14 cellular contexts compared by ENCODE assay signal in genomic region chr1:16978139-16978538, GRCh38. TPM values are rescaled to one million over a fixed set of nuclear protein-coding genes. Genes with fewer than 3 reads are reported as not detected.
DNase-seq lines count a peak whose midpoint lies in the region; ATAC-seq and TF ChIP-seq lines count a peak whose summit lies in the region.
"Had no signal": no experiment of that assay in that cellular context is flagged by ENCODE, and none has a peak within 500 bp of the region (broad histone marks: within the 10 kb centered on the region; RNA-seq: fewer than 3 reads in every experiment).

No MANE protein-coding gene starts in this region.

- H3K27me3 Mint-ChIP-seq in HFFc6 (ENCODE audit: insufficient read depth), result no peaks in the 10 kb centered on the region; the same call in 1 of the 2 replicates
- H3K27me3 Mint-ChIP-seq in Calu3 (ENCODE audit: unreplicated experiment), result peaks cover 31% of the 10 kb centered on the region

- CTCF ChIA-PET in Calu3 (lab: Charles Lee), result no interaction called here

- H3K18ac ChIP-seq in mesendoderm (ENCODE audit: low read length), result no peak overlapping the region

- H3K4me1 Mint-ChIP-seq in HFFc6 (ENCODE audit: low read depth) (peaks cover 42% of the 10 kb centered on the region), Calu3 (ENCODE audit: low read depth, unreplicated experiment) (peaks cover 11% of the 10 kb centered on the region)

- H3K9me3 Mint-ChIP-seq in HFFc6 (no peaks in the 10 kb centered on the region), Calu3 (ENCODE audit: low read depth, unreplicated experiment) (no peaks in the 10 kb centered on the region)
- H3K9me3 Mint-ChIP-seq: activated T-cell treated with anti-CD3 and anti-CD28 coated beads, Interleukin-2, amount 50 U/mL, for 24 hours had no signal

- DNase-seq in HFFc6 (no peak), brain microvascular endothelial cell (no peak), mesendoderm (no peak), thoracic aorta (ENCODE audit: low spot score) (no peak), Calu3 (no peak)
- no peak for DNase-seq in activated T-cell treated with anti-CD3 and anti-CD28 coated beads, Interleukin-2, amount 50 U/mL, for 48 hours
- no peak for DNase-seq in activated CD4-positive, alpha-beta T cell treated with anti-CD3 and anti-CD28 coated beads, Interleukin-2, amount 50 U/mL, for 48 hours
- DNase-seq: activated CD4-positive, alpha-beta T cell treated with anti-CD3 and anti-CD28 coated beads for 48 hours; activated T-cell treated with anti-CD3 and anti-CD28 coated beads, Interleukin-2, amount 50 U/mL, for 24 hours; esophagus squamous epithelium; NCI-H2107; NCI-H774; T-helper 9 cell had no signal

- H2BK5ac ChIP-seq in mesendoderm (ENCODE audit: low read length), result no peak overlapping the region

- no peak overlapping the region for H3K4ac ChIP-seq in mesendoderm (ENCODE audit: low read depth, low read length)

- H3K4me2 ChIP-seq in mesendoderm (ENCODE audit: low read length), result no peak overlapping the region

- H3K36me3 ChIP-seq in brain microvascular endothelial cell (replicated peaks), result peaks cover 18% of the 10 kb centered on the region
- H3K36me3 ChIP-seq in mesendoderm (ENCODE audit: control insufficient read depth, insufficient read depth, low read length), result no peaks in the 10 kb centered on the region
- H3K36me3 ChIP-seq in thoracic aorta, result no peaks in the 10 kb centered on the region
- H3K36me3 ChIP-seq: esophagus squamous epithelium had no signal

- no peaks in the 10 kb centered on the region for H3K36me3 Mint-ChIP-seq in HFFc6 (ENCODE audit: low read depth)
- no peaks in the 10 kb centered on the region for H3K36me3 Mint-ChIP-seq in Calu3 (ENCODE audit: insufficient read depth, unreplicated experiment)

- in situ Hi-C loops in brain microvascular endothelial cell (cut with HindIII; ENCODE audit: low pct_ligation_motif_present, low sequenced_read_pairs), result no loop called here

- H3K27ac ChIP-seq in brain microvascular endothelial cell (no peak overlapping the region), mesendoderm (ENCODE audit: low read depth, low read length) (no peak overlapping the region), thoracic aorta (peak overlapping the region; percentile 94 to 95)

- no TSS peak for BruUV-seq in Calu3 (replicated peaks; lab: Mats Ljungman, UMichigan)

- H3K4me3 ChIP-seq in brain microvascular endothelial cell (ENCODE audit: low read depth, low read length) (peak overlapping the region; percentile 80), mesendoderm (ENCODE audit: low read length) (no peak overlapping the region), thoracic aorta (peak overlapping the region; percentile 82)

- no peak overlapping the region for H3K23ac ChIP-seq in mesendoderm (ENCODE audit: low read length)

- H3K27ac Mint-ChIP-seq in HFFc6 (peak overlapping the region; percentile 76; the same call in 1 of the 2 replicates), Calu3 (ENCODE audit: unreplicated experiment) (no peak overlapping the region)

- peak overlapping the region; percentile 39 for H3K56ac ChIP-seq in mesendoderm (ENCODE audit: low read length)

- H3K4me1 ChIP-seq in mesendoderm (ENCODE audit: control insufficient read depth, low read depth, low read length) (peaks cover 2% of the 10 kb centered on the region), thoracic aorta (ENCODE audit: control insufficient read depth in 1 of 2, low read depth in 2 of 2) (peaks cover 4 to 51% of the 10 kb centered on the region in 2 donors)

- intact Hi-C loops in Calu3 (cut with micrococcal nuclease; ENCODE audit: unreplicated experiment), result no loop called here

- H2BK120ac ChIP-seq in mesendoderm (ENCODE audit: low read depth, low read length), result no peak overlapping the region

- no CpG with 5 or more reads among the region's 4 CpGs for WGBS in mesendoderm (ENCODE audit: extremely low coverage, insufficient coverage, low lambda C conversion rate)

- no peaks in the 10 kb centered on the region for H3K9me3 ChIP-seq in thoracic aorta
- H3K9me3 ChIP-seq: esophagus squamous epithelium had no signal

- TF ChIP-seq CTCF in HFFc6 (IDR thresholded peaks at IDR 0.05), result no peak
- TF ChIP-seq CTCF in brain microvascular endothelial cell (IDR thresholded peaks at IDR 0.05; ENCODE audit: low read depth, low read length, missing control alignments), result no peak
- TF ChIP-seq CTCF in thoracic aorta (IDR thresholded peaks at IDR 0.05), result no peak
- no peak for TF ChIP-seq CTCF in Calu3 (IDR thresholded peaks at IDR 0.05; ENCODE audit: unreplicated experiment)

- no peak overlapping the region for H4K8ac ChIP-seq in mesendoderm (ENCODE audit: low read depth, low read length)

- ATAC-seq in thoracic aorta (ENCODE audit: insufficient number of reproducible peaks, low FRiP score, low read depth), result no peak
- ATAC-seq in GM19463 (IDR thresholded peaks at IDR 0.05; ENCODE audit: unreplicated experiment), result no peak

- no peak overlapping the region for H4K5ac ChIP-seq in mesendoderm (ENCODE audit: low read length)

- H3K27me3 ChIP-seq in brain microvascular endothelial cell (replicated peaks) (no peaks in the 10 kb centered on the region), mesendoderm (ENCODE audit: insufficient read depth, low read length, poor library complexity) (no peaks in the 10 kb centered on the region), thoracic aorta (replicated peaks; ENCODE audit: insufficient read depth) (no peaks in the 10 kb centered on the region)

- H3K9ac ChIP-seq in mesendoderm (ENCODE audit: low read length), result no peak overlapping the region

- H3K79me1 ChIP-seq in mesendoderm (ENCODE audit: low read length), result peaks cover 10% of the 10 kb centered on the region

- H2AK5ac ChIP-seq in mesendoderm (ENCODE audit: low read length), result no peak overlapping the region

- no peak overlapping the region for H2BK15ac ChIP-seq in mesendoderm (replicated peaks; ENCODE audit: low read depth)

- peaks cover 10% of the 10 kb centered on the region for H3K79me2 ChIP-seq in mesendoderm (ENCODE audit: control insufficient read depth, insufficient read depth, low read length)

- H3K4me3 Mint-ChIP-seq in HFFc6 (no peak overlapping the region), Calu3 (ENCODE audit: low read depth, unreplicated experiment) (no peak overlapping the region)
- H3K4me3 Mint-ChIP-seq: activated T-cell treated with anti-CD3 and anti-CD28 coated beads, Interleukin-2, amount 50 U/mL, for 24 hours had no signal

RNA-seq across cellular contexts. Expression of gene MFAP2, which starts 2.3 kb away (rescaled TPM):
- 10 to 100 TPM; 33.7 to 53.4 (median 47.5) TPM for total RNA-seq in HFFc6 (2021; fragmentation: NEBNext Ultra II Directional; extraction: Animal tissue kit (Norgen Biotek cat#: 25700))
- polyA plus RNA-seq in mesendoderm (2013, experiment 1 of 2), result 137 TPM
- polyA plus RNA-seq in mesendoderm (2013, experiment 2 of 2), result 141 TPM
- 10 to 100 TPM; 24.0 to 62.2 TPM for total RNA-seq in thoracic aorta
- 0.50 and 1.2 TPM in 2 replicates for total RNA-seq in Calu3 (2022)

RNA-seq across cellular contexts. Expression of gene ATP13A2, which starts 33.6 kb away (rescaled TPM):
- total RNA-seq in HFFc6 (2021; fragmentation: NEBNext Ultra II Directional; extraction: Animal tissue kit (Norgen Biotek cat#: 25700)), result 10 to 100 TPM; 26.8 to 33.6 (median 29.4) TPM
- polyA plus RNA-seq in mesendoderm (2013, experiment 1 of 2), result 37.2 TPM
- 39.3 TPM for polyA plus RNA-seq in mesendoderm (2013, experiment 2 of 2)
- total RNA-seq in thoracic aorta (10 to 100 TPM; 45.1 to 59.0 TPM), Calu3 (2022) (33.4 and 37.6 TPM in 2 replicates)

RNA-seq across cellular contexts. Expression of gene CROCC, which starts 56.4 kb away (rescaled TPM):
- total RNA-seq in HFFc6 (2021; fragmentation: NEBNext Ultra II Directional; extraction: Animal tissue kit (Norgen Biotek cat#: 25700)), result 10 to 100 TPM; 10.3 to 14.6 (median 12.5) TPM
- polyA plus RNA-seq in mesendoderm (2013, experiment 1 of 2), result 10.7 TPM
- polyA plus RNA-seq in mesendoderm (2013, experiment 2 of 2), result 10.0 TPM
- 10 to 100 TPM; 49.7 to 56.2 TPM for total RNA-seq in thoracic aorta
- total RNA-seq in Calu3 (2022), result 11.7 and 12.0 TPM in 2 replicates

Comparison
In these comparisons a context has a peak if more than half of its experiments do, and no peak if none do; other contexts are left out.
1. H3K27ac ChIP-seq: peak in thoracic aorta (2 of 2); none in brain microvascular endothelial cell (single experiment) and mesendoderm (single experiment).
2. RNA of gene MFAP2, which starts 2.3 kb away (total RNA-seq): 24.0 to 62.2 TPM in thoracic aorta and 33.7 to 53.4 TPM in HFFc6; 0.50 to 1.2 TPM in Calu3; every median in the first group is over 10 times any median in the second.